Comparison of ENCODE assay signal across 9 cellular contexts in genomic region chr1:218165687-218166088, GRCh38.
A peak's percentile ranks its signal among the peaks of the same experiment; 100 is the strongest.
DNase-seq lines count a peak whose midpoint lies in the region; ATAC-seq, FAIRE-seq and TF ChIP-seq lines count a peak whose summit lies in the region.
"Had no signal": no experiment of that assay in that cellular context is flagged by ENCODE, and none has a peak within 500 bp of the region (broad histone marks: within the 10 kb centered on the region; RNA-seq: fewer than 3 reads in every experiment).

No MANE protein-coding gene starts in this region.

- DNase-seq in heart left ventricle (no peak), left cardiac atrium (no peak), kidney epithelial cell (ENCODE audit: low read depth) (no peak), type B pancreatic cell (ENCODE audit: extremely low spot score, unreplicated experiment) (no peak), HTR-8/SVneo (ENCODE audit: insufficient read length, low spot score) (no peak)
- no peak for DNase-seq in stimulated activated CD4-positive, alpha-beta T cell treated with anti-CD3 and anti-CD28 coated beads, Interleukin-2, amount 100 ng/mL, for 24 hours
- DNase-seq: cortex of kidney had no signal

- H3K36me3 ChIP-seq in heart left ventricle (no peaks in the 10 kb centered on the region), kidney epithelial cell (ENCODE audit: control insufficient read depth, insufficient read depth, low read length) (no peaks in the 10 kb centered on the region)

- TF ChIP-seq POLR2A in heart left ventricle (IDR thresholded peaks at IDR 0.05), result no peak

- peaks cover 6 to 89% (median 49%) of the 10 kb centered on the region in 9 donors for H3K27me3 ChIP-seq in heart left ventricle
- peaks cover 34% of the 10 kb centered on the region for H3K27me3 ChIP-seq in kidney epithelial cell (ENCODE audit: control insufficient read depth, insufficient read depth, low read length)

- intact Hi-C loops in heart left ventricle (cut with DNase I), result loop anchor here in 2 of 10 donors (10.0 kb wide), 1 partner anchor 271 kb away; no protein-coding TSS in a partner anchor
- intact Hi-C loops in left cardiac atrium (cut with DNase I), result loop anchor here in 1 of 2 donors (10.0 kb wide), 2 partner anchors 271 to 641 kb away; no protein-coding TSS in a partner anchor

- TF ChIP-seq CTCF in heart left ventricle (IDR thresholded peaks at IDR 0.05), result no peak
- no peak for TF ChIP-seq CTCF in kidney epithelial cell (IDR thresholded peaks at IDR 0.05; ENCODE audit: insufficient read depth, low read length, poor library complexity, severe bottlenecking)
- TF ChIP-seq CTCF in type B pancreatic cell (conservative IDR thresholded peaks at IDR 0.05), result no peak

- peaks cover 5% of the 10 kb centered on the region for H3K4me1 Mint-ChIP-seq in activated T-helper 17 cell treated with anti-CD3 and anti-CD28 coated beads, Interleukin-2, amount 50 U/mL, for 72 hours
- peaks cover 15% of the 10 kb centered on the region for H3K4me1 Mint-ChIP-seq in type B pancreatic cell (ENCODE audit: unreplicated experiment)

- WGBS in heart left ventricle, 4 donors, result 2 to 5% (median 2%) methylated on average over 11 of the region's 11 CpGs

- H3K36me3 Mint-ChIP-seq in activated T-helper 17 cell treated with anti-CD3 and anti-CD28 coated beads, Interleukin-2, amount 50 U/mL, for 72 hours (ENCODE audit: low read depth), result peaks cover 7% of the 10 kb centered on the region
- H3K36me3 Mint-ChIP-seq in type B pancreatic cell, result peaks cover 3% of the 10 kb centered on the region

- peaks cover 0 to 18% (median 5%) of the 10 kb centered on the region in 12 donors for H3K4me1 ChIP-seq in heart left ventricle

- ATAC-seq in heart left ventricle (peak in 1 of 4 donors; percentile 4), left cardiac atrium (no peak), HG03175 (IDR thresholded peaks at IDR 0.05; ENCODE audit: unreplicated experiment) (no peak)
- ATAC-seq in activated T-helper 17 cell treated with anti-CD3 and anti-CD28 coated beads, Interleukin-2, amount 50 U/mL, for 72 hours (replicated peaks), result no peak

- no peaks in the 10 kb centered on the region for H3K9me3 ChIP-seq in heart left ventricle

- H3K9me3 Mint-ChIP-seq in activated T-helper 17 cell treated with anti-CD3 and anti-CD28 coated beads, Interleukin-2, amount 50 U/mL, for 72 hours, result no peaks in the 10 kb centered on the region
- no peaks in the 10 kb centered on the region for H3K9me3 Mint-ChIP-seq in type B pancreatic cell

- peak overlapping the region; percentile 44 to 66 (median 58) for H3K4me3 ChIP-seq in heart left ventricle
- peak overlapping the region; percentile 45 for H3K4me3 ChIP-seq in kidney epithelial cell (ENCODE audit: low read depth, low read length)

- peaks cover 41% of the 10 kb centered on the region for H3K27me3 Mint-ChIP-seq in activated T-helper 17 cell treated with anti-CD3 and anti-CD28 coated beads, Interleukin-2, amount 50 U/mL, for 72 hours
- H3K27me3 Mint-ChIP-seq in type B pancreatic cell, result peaks cover 70% of the 10 kb centered on the region

- H3K27ac ChIP-seq in heart left ventricle, result peak overlapping the region; percentile 80 to 92 (median 87)

- no peak overlapping the region for H3K27ac Mint-ChIP-seq in activated T-helper 17 cell treated with anti-CD3 and anti-CD28 coated beads, Interleukin-2, amount 50 U/mL, for 72 hours
- peak overlapping the region; percentile 2 for H3K27ac Mint-ChIP-seq in type B pancreatic cell

- peak overlapping the region; percentile 60 for H3K4me3 Mint-ChIP-seq in activated T-helper 17 cell treated with anti-CD3 and anti-CD28 coated beads, Interleukin-2, amount 50 U/mL, for 72 hours
- H3K4me3 Mint-ChIP-seq in type B pancreatic cell, result peak overlapping the region; percentile 88

- no peak for FAIRE-seq in HTR-8/SVneo (lab: Jason Lieb, UNC)
